Comparison of ENCODE assay signal across 21 cellular contexts in genomic region chr5:119077444-119077843, GRCh38.
"Had no signal": no experiment of that assay in that cellular context is flagged by ENCODE, and none has a peak within 500 bp of the region (broad histone marks: within the 10 kb centered on the region; RNA-seq: fewer than 3 reads in every experiment).

No MANE protein-coding gene starts in this region.

- ATAC-seq: Right ventricle myocardium inferior, SK-N-SH treated with all-trans-retinoic acid at 6 μM for 48 hours had no signal

- H3K4me2 ChIP-seq: PC-9 had no signal

- DNase-seq: KBM-7; NCI-H1092; NCI-H1105 treated with DMSO at 0.1 percent for 48 hours; NCI-H1417 treated with DMSO at 0.1 percent for 48 hours; NCI-H1694 treated with DMSO at 0.1 percent for 48 hours; NCI-H1930; NCI-H2107; NCI-H2227 treated with DMSO at 0.1 percent for 48 hours; NCI-H524; NCI-H526 treated with DMSO at 0.1 percent for 48 hours; NCI-H774; NK-92 treated with Interleukin-12 subunit alpha and Interleukin-12 subunit beta, amount 100 ng/mL, for 24 hours; OCI-M1; PC-9; Peyer's patch; SHP77 treated with DMSO at 0.1 percent for 48 hours; SJCRH30 had no signal

- H3K9me3 Mint-ChIP-seq: IgD-negative memory B cell had no signal

- H2AFZ ChIP-seq: PC-9 had no signal

- H3K27me3 Mint-ChIP-seq: IgD-negative memory B cell had no signal

- H3K27ac Mint-ChIP-seq: IgD-negative memory B cell had no signal

- H3K9me3 ChIP-seq: Peyer's patch, SJCRH30 had no signal

- H3K27ac ChIP-seq: HL-60, PC-9, Peyer's patch, SJCRH30 had no signal

- H3K27me3 ChIP-seq: Peyer's patch, SJCRH30 had no signal

- H3K4me3 ChIP-seq: PC-9, Peyer's patch, SJCRH30 had no signal

- H3K36me3 ChIP-seq: Peyer's patch, SJCRH30 had no signal

- H3K4me1 ChIP-seq: SJCRH30 had no signal
